In genomic region chr3:194240766-194241165, GRCh38 we compare ENCODE assay signal across 21 cellular contexts.
"Had no signal": no experiment of that assay in that cellular context is flagged by ENCODE, and none has a peak within 500 bp of the region (broad histone marks: within the 10 kb centered on the region; RNA-seq: fewer than 3 reads in every experiment).

No MANE protein-coding gene starts in this region.

- DNase-seq: activated CD4-positive, alpha-beta memory T cell treated with anti-CD3 and anti-CD28 coated beads for 36 hours; activated CD4-positive, alpha-beta T cell treated with anti-CD3 and anti-CD28 coated beads for 36 hours; activated CD4-positive, alpha-beta T cell treated with anti-CD3 and anti-CD28 coated beads, Interleukin-2, amount 10 ng/mL, durations not matched to agents 24 days and 14 days; activated CD4-positive, CD25-positive, alpha-beta regulatory T cell; activated CD4-positive, CD25-positive, alpha-beta regulatory T cell treated with anti-CD3 and anti-CD28 coated beads, Interleukin-2, amount 50 U/mL, for 72 hours; activated CD8-positive, alpha-beta T cell treated with anti-CD3 and anti-CD28 coated beads, Interleukin-2, amount 10 ng/mL, durations not matched to agents 7 days and 5 days; activated gamma-delta T cell; activated naive CD4-positive, alpha-beta T cell; activated naive CD4-positive, alpha-beta T cell treated with anti-CD3 and anti-CD28 coated beads, Interleukin-2, amount 10 ng/mL, durations not matched to agents 7 days and 5 days; activated naive CD8-positive, alpha-beta T cell treated with anti-CD3 and anti-CD28 coated beads, Interleukin-2, amount 10 ng/mL, durations not matched to agents 7 days and 5 days; activated T-cell treated with anti-CD3 and anti-CD28 coated beads for 4 hours; activated T-cell treated with anti-CD3 and anti-CD28 coated beads, Interleukin-2, amount 50 U/mL, for 24 hours; activated T-cell treated with anti-CD3 and anti-CD28 coated beads, Interleukin-2, amount 50 U/mL, for 72 hours; brain microvascular endothelial cell; caudate nucleus; cortex of kidney; dermis blood vessel endothelial cell; effector CD8-positive, alpha-beta T cell; foreskin fibroblast; head of caudate nucleus; T-helper 2 cell had no signal

- H3K36me3 ChIP-seq: brain microvascular endothelial cell had no signal

- H3K27ac ChIP-seq: brain microvascular endothelial cell had no signal
